Comparison of ENCODE assay signal across 1 cellular context in genomic region chr2:105438104-105438929, GRCh38.
TF ChIP-seq lines count a peak whose summit lies in the region.

No MANE protein-coding gene starts in this region.

TF ChIP-seq in K562, 482 proteins besides CTCF, POLR2A, EP300 and RAD21 (continued from another document and continues in another):
- TF ChIP-seq, protein P1, sequence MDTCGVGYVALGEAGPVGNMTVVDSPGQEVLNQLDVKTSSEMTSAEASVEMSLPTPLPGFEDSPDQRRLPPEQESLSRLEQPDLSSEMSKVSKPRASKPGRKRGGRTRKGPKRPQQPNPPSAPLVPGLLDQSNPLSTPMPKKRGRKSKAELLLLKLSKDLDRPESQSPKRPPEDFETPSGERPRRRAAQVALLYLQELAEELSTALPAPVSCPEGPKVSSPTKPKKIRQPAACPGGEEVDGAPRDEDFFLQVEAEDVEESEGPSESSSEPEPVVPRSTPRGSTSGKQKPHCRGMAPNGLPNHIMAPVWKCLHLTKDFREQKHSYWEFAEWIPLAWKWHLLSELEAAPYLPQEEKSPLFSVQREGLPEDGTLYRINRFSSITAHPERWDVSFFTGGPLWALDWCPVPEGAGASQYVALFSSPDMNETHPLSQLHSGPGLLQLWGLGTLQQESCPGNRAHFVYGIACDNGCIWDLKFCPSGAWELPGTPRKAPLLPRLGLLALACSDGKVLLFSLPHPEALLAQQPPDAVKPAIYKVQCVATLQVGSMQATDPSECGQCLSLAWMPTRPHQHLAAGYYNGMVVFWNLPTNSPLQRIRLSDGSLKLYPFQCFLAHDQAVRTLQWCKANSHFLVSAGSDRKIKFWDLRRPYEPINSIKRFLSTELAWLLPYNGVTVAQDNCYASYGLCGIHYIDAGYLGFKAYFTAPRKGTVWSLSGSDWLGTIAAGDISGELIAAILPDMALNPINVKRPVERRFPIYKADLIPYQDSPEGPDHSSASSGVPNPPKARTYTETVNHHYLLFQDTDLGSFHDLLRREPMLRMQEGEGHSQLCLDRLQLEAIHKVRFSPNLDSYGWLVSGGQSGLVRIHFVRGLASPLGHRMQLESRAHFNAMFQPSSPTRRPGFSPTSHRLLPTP (IDR thresholded peaks at IDR 0.05; ENCODE audit: borderline replicate concordance, extremely low read depth, insufficient read length), result no peak
- TF ChIP-seq ZNF57 (CRISPR knock-in tag; IDR thresholded peaks at IDR 0.05) (no peak), ZNF79 (CRISPR knock-in tag; IDR thresholded peaks at IDR 0.05; ENCODE audit: low read depth) (peak; percentile 38; the same call in 1 of the 2 replicates), MEF2D (tag; conservative IDR thresholded peaks at IDR 0.05; ENCODE audit: low read depth) (peak; percentile 83; the same call in 1 of the 2 replicates), BRF2 (IDR thresholded peaks at IDR 0.05; ENCODE audit: borderline replicate concordance, insufficient read depth, insufficient read length) (no peak), SP1 (CRISPR knock-in tag; IDR thresholded peaks at IDR 0.05) (no peak), XRCC4 (IDR thresholded peaks at IDR 0.05; ENCODE audit: extremely low read depth, insufficient read depth, insufficient read length) (no peak), CREM (IDR thresholded peaks at IDR 0.05; ENCODE audit: low read depth) (no peak), TBL1XR1 (IDR thresholded peaks at IDR 0.05; ENCODE audit: low read length in 2 of 2) (peak in 1 of 2 experiments; percentile 50; a peak in 1 of 4 replicates), ZNF41 (CRISPR knock-in tag; conservative IDR thresholded peaks at IDR 0.05) (no peak), CHD2 (IDR thresholded peaks at IDR 0.05; ENCODE audit: low read depth, low read length) (no peak), MEF2A (IDR thresholded peaks at IDR 0.05; ENCODE audit: control insufficient read depth, low read depth, low read length) (peak; percentile 63), KAT2B (IDR thresholded peaks at IDR 0.05; ENCODE audit: low read depth, low read length) (no peak), ATF3 (IDR thresholded peaks at IDR 0.05) (no peak), ATF3 (CRISPR knock-in tag; conservative IDR thresholded peaks at IDR 0.05) (no peak), KLF16 (IDR thresholded peaks at IDR 0.05) (peak; percentile 84), ZNF778 (CRISPR knock-in tag; IDR thresholded peaks at IDR 0.05) (no peak), TCF3 (CRISPR knock-in tag; IDR thresholded peaks at IDR 0.05) (peak; percentile 74), MTA3 (IDR thresholded peaks at IDR 0.05; ENCODE audit: borderline replicate concordance) (no peak; the same call in 1 of the 2 replicates), ZSCAN32 (CRISPR knock-in tag; IDR thresholded peaks at IDR 0.05) (no peak), PBX2 (CRISPR knock-in tag; IDR thresholded peaks at IDR 0.05; ENCODE audit: low read depth) (no peak), PBX2 (tag; conservative IDR thresholded peaks at IDR 0.05; ENCODE audit: low read depth) (peak; percentile 91), ZNF561 (CRISPR knock-in tag; conservative IDR thresholded peaks at IDR 0.05) (no peak), ARID1B (IDR thresholded peaks at IDR 0.05) (peak; percentile 63), CHAMP1 (IDR thresholded peaks at IDR 0.05) (no peak), PHF20 (IDR thresholded peaks at IDR 0.05; ENCODE audit: partially characterized antibody) (no peak)
- TF ChIP-seq, protein P2, sequence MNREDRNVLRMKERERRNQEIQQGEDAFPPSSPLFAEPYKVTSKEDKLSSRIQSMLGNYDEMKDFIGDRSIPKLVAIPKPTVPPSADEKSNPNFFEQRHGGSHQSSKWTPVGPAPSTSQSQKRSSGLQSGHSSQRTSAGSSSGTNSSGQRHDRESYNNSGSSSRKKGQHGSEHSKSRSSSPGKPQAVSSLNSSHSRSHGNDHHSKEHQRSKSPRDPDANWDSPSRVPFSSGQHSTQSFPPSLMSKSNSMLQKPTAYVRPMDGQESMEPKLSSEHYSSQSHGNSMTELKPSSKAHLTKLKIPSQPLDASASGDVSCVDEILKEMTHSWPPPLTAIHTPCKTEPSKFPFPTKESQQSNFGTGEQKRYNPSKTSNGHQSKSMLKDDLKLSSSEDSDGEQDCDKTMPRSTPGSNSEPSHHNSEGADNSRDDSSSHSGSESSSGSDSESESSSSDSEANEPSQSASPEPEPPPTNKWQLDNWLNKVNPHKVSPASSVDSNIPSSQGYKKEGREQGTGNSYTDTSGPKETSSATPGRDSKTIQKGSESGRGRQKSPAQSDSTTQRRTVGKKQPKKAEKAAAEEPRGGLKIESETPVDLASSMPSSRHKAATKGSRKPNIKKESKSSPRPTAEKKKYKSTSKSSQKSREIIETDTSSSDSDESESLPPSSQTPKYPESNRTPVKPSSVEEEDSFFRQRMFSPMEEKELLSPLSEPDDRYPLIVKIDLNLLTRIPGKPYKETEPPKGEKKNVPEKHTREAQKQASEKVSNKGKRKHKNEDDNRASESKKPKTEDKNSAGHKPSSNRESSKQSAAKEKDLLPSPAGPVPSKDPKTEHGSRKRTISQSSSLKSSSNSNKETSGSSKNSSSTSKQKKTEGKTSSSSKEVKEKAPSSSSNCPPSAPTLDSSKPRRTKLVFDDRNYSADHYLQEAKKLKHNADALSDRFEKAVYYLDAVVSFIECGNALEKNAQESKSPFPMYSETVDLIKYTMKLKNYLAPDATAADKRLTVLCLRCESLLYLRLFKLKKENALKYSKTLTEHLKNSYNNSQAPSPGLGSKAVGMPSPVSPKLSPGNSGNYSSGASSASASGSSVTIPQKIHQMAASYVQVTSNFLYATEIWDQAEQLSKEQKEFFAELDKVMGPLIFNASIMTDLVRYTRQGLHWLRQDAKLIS (CRISPR knock-in tag; IDR thresholded peaks at IDR 0.05), result no peak
- TF ChIP-seq, protein P3, sequence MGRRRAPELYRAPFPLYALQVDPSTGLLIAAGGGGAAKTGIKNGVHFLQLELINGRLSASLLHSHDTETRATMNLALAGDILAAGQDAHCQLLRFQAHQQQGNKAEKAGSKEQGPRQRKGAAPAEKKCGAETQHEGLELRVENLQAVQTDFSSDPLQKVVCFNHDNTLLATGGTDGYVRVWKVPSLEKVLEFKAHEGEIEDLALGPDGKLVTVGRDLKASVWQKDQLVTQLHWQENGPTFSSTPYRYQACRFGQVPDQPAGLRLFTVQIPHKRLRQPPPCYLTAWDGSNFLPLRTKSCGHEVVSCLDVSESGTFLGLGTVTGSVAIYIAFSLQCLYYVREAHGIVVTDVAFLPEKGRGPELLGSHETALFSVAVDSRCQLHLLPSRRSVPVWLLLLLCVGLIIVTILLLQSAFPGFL (CRISPR knock-in tag; IDR thresholded peaks at IDR 0.05), result no peak
- TF ChIP-seq, protein P4, sequence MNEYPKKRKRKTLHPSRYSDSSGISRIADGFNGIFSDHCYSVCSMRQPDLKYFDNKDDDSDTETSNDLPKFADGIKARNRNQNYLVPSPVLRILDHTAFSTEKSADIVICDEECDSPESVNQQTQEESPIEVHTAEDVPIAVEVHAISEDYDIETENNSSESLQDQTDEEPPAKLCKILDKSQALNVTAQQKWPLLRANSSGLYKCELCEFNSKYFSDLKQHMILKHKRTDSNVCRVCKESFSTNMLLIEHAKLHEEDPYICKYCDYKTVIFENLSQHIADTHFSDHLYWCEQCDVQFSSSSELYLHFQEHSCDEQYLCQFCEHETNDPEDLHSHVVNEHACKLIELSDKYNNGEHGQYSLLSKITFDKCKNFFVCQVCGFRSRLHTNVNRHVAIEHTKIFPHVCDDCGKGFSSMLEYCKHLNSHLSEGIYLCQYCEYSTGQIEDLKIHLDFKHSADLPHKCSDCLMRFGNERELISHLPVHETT (CRISPR knock-in tag; conservative IDR thresholded peaks at IDR 0.05 in 1 of 2, IDR thresholded peaks at IDR 0.05 in 1 of 2), result peak in 1 of 2 experiments; percentile 67; a peak in 2 of 4 replicates
- TF ChIP-seq, protein P5, sequence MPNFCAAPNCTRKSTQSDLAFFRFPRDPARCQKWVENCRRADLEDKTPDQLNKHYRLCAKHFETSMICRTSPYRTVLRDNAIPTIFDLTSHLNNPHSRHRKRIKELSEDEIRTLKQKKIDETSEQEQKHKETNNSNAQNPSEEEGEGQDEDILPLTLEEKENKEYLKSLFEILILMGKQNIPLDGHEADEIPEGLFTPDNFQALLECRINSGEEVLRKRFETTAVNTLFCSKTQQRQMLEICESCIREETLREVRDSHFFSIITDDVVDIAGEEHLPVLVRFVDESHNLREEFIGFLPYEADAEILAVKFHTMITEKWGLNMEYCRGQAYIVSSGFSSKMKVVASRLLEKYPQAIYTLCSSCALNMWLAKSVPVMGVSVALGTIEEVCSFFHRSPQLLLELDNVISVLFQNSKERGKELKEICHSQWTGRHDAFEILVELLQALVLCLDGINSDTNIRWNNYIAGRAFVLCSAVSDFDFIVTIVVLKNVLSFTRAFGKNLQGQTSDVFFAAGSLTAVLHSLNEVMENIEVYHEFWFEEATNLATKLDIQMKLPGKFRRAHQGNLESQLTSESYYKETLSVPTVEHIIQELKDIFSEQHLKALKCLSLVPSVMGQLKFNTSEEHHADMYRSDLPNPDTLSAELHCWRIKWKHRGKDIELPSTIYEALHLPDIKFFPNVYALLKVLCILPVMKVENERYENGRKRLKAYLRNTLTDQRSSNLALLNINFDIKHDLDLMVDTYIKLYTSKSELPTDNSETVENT (CRISPR knock-in tag; IDR thresholded peaks at IDR 0.05), result 0 out of 2 replicates have a peak, but pooled peaks have one; percentile 38
- TF ChIP-seq, protein P6, sequence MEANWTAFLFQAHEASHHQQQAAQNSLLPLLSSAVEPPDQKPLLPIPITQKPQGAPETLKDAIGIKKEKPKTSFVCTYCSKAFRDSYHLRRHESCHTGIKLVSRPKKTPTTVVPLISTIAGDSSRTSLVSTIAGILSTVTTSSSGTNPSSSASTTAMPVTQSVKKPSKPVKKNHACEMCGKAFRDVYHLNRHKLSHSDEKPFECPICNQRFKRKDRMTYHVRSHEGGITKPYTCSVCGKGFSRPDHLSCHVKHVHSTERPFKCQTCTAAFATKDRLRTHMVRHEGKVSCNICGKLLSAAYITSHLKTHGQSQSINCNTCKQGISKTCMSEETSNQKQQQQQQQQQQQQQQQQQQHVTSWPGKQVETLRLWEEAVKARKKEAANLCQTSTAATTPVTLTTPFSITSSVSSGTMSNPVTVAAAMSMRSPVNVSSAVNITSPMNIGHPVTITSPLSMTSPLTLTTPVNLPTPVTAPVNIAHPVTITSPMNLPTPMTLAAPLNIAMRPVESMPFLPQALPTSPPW (CRISPR knock-in tag; IDR thresholded peaks at IDR 0.05), result peak; percentile 47
